Comparison of ENCODE assay signal across 27 cellular contexts in the genomic region with DNA sequence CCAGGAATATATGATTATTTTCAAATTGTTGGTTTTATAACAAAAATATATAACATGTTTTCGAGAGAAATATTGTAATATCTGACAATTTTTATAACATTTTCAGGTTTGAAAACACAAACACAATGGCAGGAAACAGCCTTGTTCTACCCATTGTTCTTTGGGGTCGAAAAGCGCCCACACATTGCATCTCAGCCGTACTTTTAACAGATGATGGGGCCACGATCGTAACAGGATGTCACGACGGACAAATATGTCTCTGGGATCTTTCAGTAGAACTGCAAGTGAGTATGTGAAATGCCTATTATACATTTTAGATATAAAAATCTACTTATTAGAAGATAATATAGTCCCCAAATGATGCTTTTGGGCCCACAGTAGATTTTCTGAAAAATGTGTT.
"Had no signal": no experiment of that assay in that cellular context is flagged by ENCODE, and none has a peak within 500 bp of the region (broad histone marks: within the 10 kb centered on the region; RNA-seq: fewer than 3 reads in every experiment).

No MANE protein-coding gene starts in this region.

- H3K27me3 Mint-ChIP-seq: activated CD4-positive, alpha-beta memory T cell treated with anti-CD3 and anti-CD28 coated beads for 36 hours; activated CD4-positive, alpha-beta T cell treated with anti-CD3 and anti-CD28 coated beads for 36 hours; activated CD4-positive, alpha-beta T cell treated with anti-CD3 and anti-CD28 coated beads, Interleukin-2, amount 10 ng/mL, durations not matched to agents 24 days and 14 days; activated CD8-positive, alpha-beta memory T cell treated with anti-CD3 and anti-CD28 coated beads, Interleukin-2, amount 10 ng/mL, durations not matched to agents 7 days and 5 days; activated naive CD8-positive, alpha-beta T cell treated with anti-CD3 and anti-CD28 coated beads, Interleukin-2, amount 10 ng/mL, durations not matched to agents 7 days and 5 days; brain; effector memory CD8-positive, alpha-beta T cell; T-helper 17 cell had no signal

- DNase-seq: activated CD4-positive, alpha-beta memory T cell treated with anti-CD3 and anti-CD28 coated beads for 36 hours; activated CD4-positive, alpha-beta T cell treated with anti-CD3 and anti-CD28 coated beads for 36 hours; activated CD4-positive, alpha-beta T cell treated with anti-CD3 and anti-CD28 coated beads, Interleukin-2, amount 10 ng/mL, durations not matched to agents 24 days and 14 days; activated CD4-positive, CD25-positive, alpha-beta regulatory T cell; activated CD4-positive, CD25-positive, alpha-beta regulatory T cell treated with anti-CD3 and anti-CD28 coated beads, Interleukin-2, amount 50 U/mL, for 72 hours; activated CD8-positive, alpha-beta memory T cell treated with anti-CD3 and anti-CD28 coated beads, Interleukin-2, amount 10 ng/mL, durations not matched to agents 7 days and 5 days; activated CD8-positive, alpha-beta memory T cell treated with anti-CD3 and anti-CD28 coated beads, Interleukin-2, amount 50 U/mL, for 4 hours; activated CD8-positive, alpha-beta T cell treated with anti-CD3 and anti-CD28 coated beads, Interleukin-2, amount 10 ng/mL, durations not matched to agents 7 days and 5 days; activated effector memory CD4-positive, alpha-beta T cell treated with anti-CD3 and anti-CD28 coated beads, Interleukin-2, amount 50 U/mL, for 16 hours; activated naive CD4-positive, alpha-beta T cell treated with anti-CD3 and anti-CD28 coated beads for 36 hours; activated naive CD8-positive, alpha-beta T cell treated with anti-CD3 and anti-CD28 coated beads, Interleukin-2, amount 10 ng/mL, durations not matched to agents 7 days and 5 days; activated T-cell treated with anti-CD3 and anti-CD28 coated beads, Interleukin-2, amount 50 U/mL, for 1 hour; activated T-cell treated with anti-CD3 and anti-CD28 coated beads, Interleukin-2, amount 50 U/mL, for 48 hours; central memory CD4-positive, alpha-beta T cell; cerebellar nuclear complex; colonic mucosa; effector CD4-positive, alpha-beta T cell; effector memory CD8-positive, alpha-beta T cell; foreskin fibroblast; glutamatergic neuron; T-helper 1 cell; T-helper 17 cell had no signal

- H3K36me3 Mint-ChIP-seq: activated naive CD4-positive, alpha-beta T cell treated with anti-CD3 and anti-CD28 coated beads, Interleukin-2, amount 50 U/mL, for 72 hours had no signal

- H3K4me3 Mint-ChIP-seq: activated CD4-positive, alpha-beta memory T cell treated with anti-CD3 and anti-CD28 coated beads for 36 hours; activated CD4-positive, alpha-beta T cell treated with anti-CD3 and anti-CD28 coated beads for 36 hours; activated CD4-positive, alpha-beta T cell treated with anti-CD3 and anti-CD28 coated beads, Interleukin-2, amount 10 ng/mL, durations not matched to agents 24 days and 14 days; activated CD8-positive, alpha-beta memory T cell treated with anti-CD3 and anti-CD28 coated beads, Interleukin-2, amount 10 ng/mL, durations not matched to agents 7 days and 5 days; activated CD8-positive, alpha-beta T cell treated with anti-CD3 and anti-CD28 coated beads, Interleukin-2, amount 10 ng/mL, durations not matched to agents 7 days and 5 days; activated naive CD4-positive, alpha-beta T cell treated with anti-CD3 and anti-CD28 coated beads for 36 hours; activated naive CD8-positive, alpha-beta T cell treated with anti-CD3 and anti-CD28 coated beads, Interleukin-2, amount 10 ng/mL, durations not matched to agents 7 days and 5 days; activated T-helper 1 cell treated with anti-CD3 and anti-CD28 coated beads, Interleukin-12 subunit alpha, Interleukin-12 subunit beta, Interleukin-2, Interleukin-4 antibody, amounts not matched to agents 30 ng/mL and 10 ng/mL and 1 ng/mL, durations not matched to agents 14 hours and 24 hours and 36 hours; brain; T-helper 17 cell had no signal

- H3K27ac Mint-ChIP-seq: activated CD4-positive, alpha-beta memory T cell treated with anti-CD3 and anti-CD28 coated beads for 36 hours; activated CD4-positive, alpha-beta T cell treated with anti-CD3 and anti-CD28 coated beads for 36 hours; activated CD4-positive, alpha-beta T cell treated with anti-CD3 and anti-CD28 coated beads, Interleukin-2, amount 10 ng/mL, durations not matched to agents 24 days and 14 days; activated CD8-positive, alpha-beta memory T cell treated with anti-CD3 and anti-CD28 coated beads, Interleukin-2, amount 10 ng/mL, durations not matched to agents 7 days and 5 days; activated CD8-positive, alpha-beta T cell treated with anti-CD3 and anti-CD28 coated beads, Interleukin-2, amount 10 ng/mL, durations not matched to agents 7 days and 5 days; activated naive CD4-positive, alpha-beta T cell treated with anti-CD3 and anti-CD28 coated beads for 36 hours; activated naive CD8-positive, alpha-beta T cell treated with anti-CD3 and anti-CD28 coated beads, Interleukin-2, amount 10 ng/mL, durations not matched to agents 7 days and 5 days; activated T-helper 1 cell treated with anti-CD3 and anti-CD28 coated beads, Interleukin-12 subunit alpha, Interleukin-12 subunit beta, Interleukin-2, Interleukin-4 antibody, amounts not matched to agents 30 ng/mL and 10 ng/mL and 1 ng/mL, durations not matched to agents 14 hours and 24 hours and 36 hours; brain; effector memory CD8-positive, alpha-beta T cell; T-helper 17 cell had no signal

- FAIRE-seq: frontal cortex had no signal

- H3K9me3 Mint-ChIP-seq: activated CD4-positive, alpha-beta memory T cell treated with anti-CD3 and anti-CD28 coated beads for 36 hours; activated CD4-positive, alpha-beta T cell treated with anti-CD3 and anti-CD28 coated beads, Interleukin-2, amount 10 ng/mL, durations not matched to agents 24 days and 14 days; activated naive CD4-positive, alpha-beta T cell treated with anti-CD3 and anti-CD28 coated beads for 36 hours; activated naive CD4-positive, alpha-beta T cell treated with anti-CD3 and anti-CD28 coated beads, Interleukin-2, amount 50 U/mL, for 72 hours; activated naive CD8-positive, alpha-beta T cell treated with anti-CD3 and anti-CD28 coated beads, Interleukin-2, amount 10 ng/mL, durations not matched to agents 7 days and 5 days; activated T-helper 1 cell treated with anti-CD3 and anti-CD28 coated beads, Interleukin-12 subunit alpha, Interleukin-12 subunit beta, Interleukin-2, Interleukin-4 antibody, amounts not matched to agents 30 ng/mL and 10 ng/mL and 1 ng/mL, durations not matched to agents 14 hours and 24 hours and 36 hours; activated T-helper 2 cell treated with anti-CD3 and anti-CD28 coated beads, Interferon-gamma antibody, Interleukin-2, Interleukin-4, amounts not matched to agents 10 μg/mL and 5 μg/mL and 100 μg/mL, durations not matched to agents 14 hours and 24 hours and 36 hours; effector memory CD8-positive, alpha-beta T cell had no signal
